Comparison of ENCODE assay signal across 8 cellular contexts in genomic region chr21:41068411-41069304, GRCh38.
DNase-seq lines count a peak whose midpoint lies in the region; ATAC-seq lines count a peak whose summit lies in the region.

No MANE protein-coding gene starts in this region.

- DNase-seq in DMS53 treated with DMSO at 0.1 percent for 48 hours (lab: John Stamatoyannopoulos, UW; ENCODE audit: unreplicated experiment) (peak; percentile 75), NCI-H2196 (lab: John Stamatoyannopoulos, UW; ENCODE audit: unreplicated experiment) (peak; percentile 92), cerebellar cortex (ENCODE audit: low spot score) (peak; percentile 63), kidney tubule cell (ENCODE audit: low spot score) (peak; percentile 61)
- DNase-seq in stimulated activated CD4-positive, alpha-beta T cell treated with anti-CD3 and anti-CD28 coated beads, Interleukin-2, amount 100 ng/mL, for 4 hours (ENCODE audit: low read depth), result peak; percentile 37

- ATAC-seq in HG02852 (IDR thresholded peaks at IDR 0.05; ENCODE audit: unreplicated experiment) (peak; percentile 61), GM18520 (IDR thresholded peaks at IDR 0.05; ENCODE audit: unreplicated experiment) (no peak)
- ATAC-seq in activated CD4-positive, CD25-positive, alpha-beta regulatory T cell treated with anti-CD3 and anti-CD28 coated beads, Interleukin-2, amount 50 U/mL, for 24 hours, result peak; percentile 55 to 64

Comparison
In these comparisons a context has a peak if more than half of its experiments do, and no peak if none do; other contexts are left out.
1. DNase-seq: peak in every context shown above with its lines; median percentile 92 in NCI-H2196; 75 in DMS53 treated with DMSO at 0.1 percent for 48 hours; 63 in cerebellar cortex; 61 in kidney tubule cell; 37 in stimulated activated CD4-positive, alpha-beta T cell treated with anti-CD3 and anti-CD28 coated beads, Interleukin-2, amount 100 ng/mL, for 4 hours.